Comparison of ENCODE assay signal across 21 cellular contexts in the genomic region with DNA sequence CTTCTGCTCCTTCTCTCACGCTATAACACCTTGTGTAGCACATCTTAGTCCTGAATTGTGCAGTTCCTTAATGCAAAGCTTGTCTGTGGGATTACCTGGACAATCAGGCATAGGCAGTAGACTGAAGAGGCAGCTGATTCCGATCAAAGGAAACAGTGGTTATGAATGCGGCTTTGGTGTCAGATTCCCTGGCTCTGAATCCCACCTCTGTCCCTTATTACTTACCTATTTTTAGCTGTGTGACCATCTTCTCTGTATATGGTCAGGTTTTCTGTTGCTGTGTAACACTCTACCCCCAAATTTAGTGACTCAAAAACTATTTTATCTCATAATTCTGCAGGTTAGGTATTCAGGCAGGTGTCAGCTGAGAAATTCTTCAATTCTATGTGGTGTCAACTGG.
"Had no signal": no experiment of that assay in that cellular context is flagged by ENCODE, and none has a peak within 500 bp of the region (broad histone marks: within the 10 kb centered on the region; RNA-seq: fewer than 3 reads in every experiment).

No MANE protein-coding gene starts in this region.

- H3K36me3 ChIP-seq: neural progenitor cell, right atrium auricular region, tibial artery, upper lobe of left lung had no signal

- DNase-seq: dorsolateral prefrontal cortex; effector CD4-positive, alpha-beta T cell; head of caudate nucleus; mucosa of descending colon; naive thymus-derived CD4-positive, alpha-beta T cell; stimulated activated CD4-positive, alpha-beta T cell treated with anti-CD3 and anti-CD28 coated beads, Interleukin-2, amount 100 ng/mL, for 24 hours; stimulated activated CD4-positive, alpha-beta T cell treated with anti-CD3 and anti-CD28 coated beads, Interleukin-4, amount 100 ng/mL, for 24 hours; stimulated activated naive CD8-positive, alpha-beta T cell treated with anti-CD3 and anti-CD28 coated beads, Interleukin-15, Interleukin-2, amounts not matched to agents 100 U/mL and 50 U/mL, for 24 hours; substantia nigra; testis; tibial artery; upper lobe of left lung had no signal

- ATAC-seq: mucosa of descending colon; naive thymus-derived CD4-positive, alpha-beta T cell; sciatic nerve; stimulated activated effector memory CD8-positive, alpha-beta T cell treated with anti-CD3 and anti-CD28 coated beads, Interleukin-12 subunit alpha, Interleukin-12 subunit beta, amount 100 ng/mL, for 72 hours; stimulated activated naive CD8-positive, alpha-beta T cell treated with anti-CD3 and anti-CD28 coated beads, Interleukin-15, Interleukin-2, amounts not matched to agents 100 U/mL and 50 U/mL, for 24 hours had no signal

- H3K27ac Mint-ChIP-seq: memory B cell; mesothelial cell of epicardium; neural progenitor cell; progenitor cell of endocrine pancreas; stimulated activated effector memory CD8-positive, alpha-beta T cell treated with anti-CD3 and anti-CD28 coated beads, Interleukin-12 subunit alpha, Interleukin-12 subunit beta, amount 100 ng/mL, for 72 hours had no signal

- H3K27ac ChIP-seq: dorsolateral prefrontal cortex, neural progenitor cell, parathyroid adenoma, right atrium auricular region, testis, tibial artery, upper lobe of left lung had no signal

- H3K27me3 ChIP-seq: dorsolateral prefrontal cortex, neural progenitor cell, right atrium auricular region, testis, tibial artery, upper lobe of left lung had no signal

- H3K9ac ChIP-seq: neural progenitor cell, parathyroid adenoma had no signal

- H3K9me3 ChIP-seq: mucosa of descending colon, right atrium auricular region, testis, tibial artery, upper lobe of left lung had no signal

- H3K27me3 Mint-ChIP-seq: memory B cell; naive thymus-derived CD4-positive, alpha-beta T cell; progenitor cell of endocrine pancreas had no signal

- H3K4me3 ChIP-seq: dorsolateral prefrontal cortex, lung, mucosa of descending colon, neural progenitor cell, right atrium auricular region, testis, tibial artery, upper lobe of left lung had no signal

- H3K4me3 Mint-ChIP-seq: memory B cell; mesothelial cell of epicardium; stimulated activated effector memory CD8-positive, alpha-beta T cell treated with anti-CD3 and anti-CD28 coated beads, Interleukin-12 subunit alpha, Interleukin-12 subunit beta, amount 100 ng/mL, for 72 hours had no signal

- H3K9me3 Mint-ChIP-seq: neural progenitor cell; stimulated activated effector memory CD8-positive, alpha-beta T cell treated with anti-CD3 and anti-CD28 coated beads, Interleukin-12 subunit alpha, Interleukin-12 subunit beta, amount 100 ng/mL, for 72 hours had no signal
